ENCODE assay signal across 10 cellular contexts in the genomic region with DNA sequence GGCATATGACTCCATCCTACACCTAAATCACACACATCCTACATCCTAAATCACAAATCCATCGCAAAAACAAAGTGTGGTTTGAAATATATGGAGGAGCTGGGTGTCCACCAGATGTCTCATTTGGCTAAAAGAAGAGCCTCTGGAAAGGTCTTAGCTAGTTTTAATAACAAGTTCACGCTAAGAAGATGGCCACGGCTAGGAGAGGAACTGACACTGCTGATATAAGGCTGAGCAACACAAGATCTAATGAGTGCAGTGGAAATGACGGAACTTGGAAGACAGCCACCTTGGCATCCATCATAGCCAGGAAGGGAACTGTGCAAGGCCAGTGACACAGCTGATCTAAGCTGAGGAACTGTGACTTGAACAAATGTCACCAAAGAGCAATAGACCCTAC. TPM values are rescaled to one million over a fixed set of nuclear protein-coding genes. Genes with fewer than 3 reads are reported as not detected.
DNase-seq lines count a peak whose midpoint lies in the region; ATAC-seq lines count a peak whose summit lies in the region.
"Had no signal": no experiment of that assay in that cellular context is flagged by ENCODE, and none has a peak within 500 bp of the region (broad histone marks: within the 10 kb centered on the region; RNA-seq: fewer than 3 reads in every experiment).

No MANE protein-coding gene starts in this region.

- no peak overlapping the region for H3K27ac Mint-ChIP-seq in activated CD4-positive, alpha-beta T cell treated with anti-CD3 and anti-CD28 coated beads, Interleukin-2, amount 10 ng/mL, durations not matched to agents 7 days and 5 days

- DNase-seq in AG08396 (ENCODE audit: low spot score) (peak; percentile 34), NCI-H1694 treated with DMSO at 0.1 percent for 48 hours (lab: John Stamatoyannopoulos, UW) (peak; percentile 69), mucosa of gallbladder (ENCODE audit: low spot score) (peak; percentile 69), SW 1271 (lab: John Stamatoyannopoulos, UW) (no peak)
- no peak for DNase-seq in activated CD4-positive, alpha-beta T cell treated with anti-CD3 and anti-CD28 coated beads, Interleukin-2, amount 10 ng/mL, durations not matched to agents 7 days and 5 days
- DNase-seq: DND-41, NCI-H1417 had no signal

- no peaks in the 10 kb centered on the region for H3K4me1 Mint-ChIP-seq in activated CD4-positive, alpha-beta T cell treated with anti-CD3 and anti-CD28 coated beads, Interleukin-2, amount 10 ng/mL, durations not matched to agents 7 days and 5 days

- no peaks in the 10 kb centered on the region for H3K36me3 Mint-ChIP-seq in activated CD4-positive, alpha-beta T cell treated with anti-CD3 and anti-CD28 coated beads, Interleukin-2, amount 10 ng/mL, durations not matched to agents 7 days and 5 days (ENCODE audit: low read depth)

- peaks cover 8% of the 10 kb centered on the region for H3K27me3 Mint-ChIP-seq in activated CD4-positive, alpha-beta T cell treated with anti-CD3 and anti-CD28 coated beads, Interleukin-2, amount 10 ng/mL, durations not matched to agents 7 days and 5 days

- ATAC-seq in esophagus mucosa (peak; percentile 37), HG03571 (IDR thresholded peaks at IDR 0.05; ENCODE audit: unreplicated experiment) (no peak), GM21737 (IDR thresholded peaks at IDR 0.05; ENCODE audit: unreplicated experiment) (no peak)

- no peak overlapping the region for H3K4me3 Mint-ChIP-seq in activated CD4-positive, alpha-beta T cell treated with anti-CD3 and anti-CD28 coated beads, Interleukin-2, amount 10 ng/mL, durations not matched to agents 7 days and 5 days

- CTCF ChIA-PET in activated CD4-positive, alpha-beta T cell treated with anti-CD3 and anti-CD28 coated beads, Interleukin-2, amount 10 ng/mL, durations not matched to agents 7 days and 5 days (lab: Charles Lee): no interaction called here

- POLR2A ChIA-PET in activated CD4-positive, alpha-beta T cell treated with anti-CD3 and anti-CD28 coated beads, Interleukin-2, amount 10 ng/mL, durations not matched to agents 7 days and 5 days (lab: Charles Lee): no interaction called here

- H3K9me3 Mint-ChIP-seq in activated CD4-positive, alpha-beta T cell treated with anti-CD3 and anti-CD28 coated beads, Interleukin-2, amount 10 ng/mL, durations not matched to agents 7 days and 5 days: no peaks in the 10 kb centered on the region

RNA-seq across cellular contexts. Expression of gene AGAP1, which starts 60.0 kb away (rescaled TPM):
- total RNA-seq in esophagus mucosa (17.1 TPM), mucosa of gallbladder (44.7 TPM)
- total RNA-seq in activated CD4-positive, alpha-beta T cell treated with anti-CD3 and anti-CD28 coated beads, Interleukin-2, amount 10 ng/mL, durations not matched to agents 7 days and 5 days: under 1 TPM; 0.89 to 0.97 TPM

Comparison
In these comparisons a context has a peak if more than half of its experiments do, and no peak if none do; other contexts are left out.
1. DNase-seq: peak in AG08396 (single experiment), NCI-H1694 treated with DMSO at 0.1 percent for 48 hours (single experiment) and mucosa of gallbladder (single experiment); none in SW 1271 (0 of 2) and activated CD4-positive, alpha-beta T cell treated with anti-CD3 and anti-CD28 coated beads, Interleukin-2, amount 10 ng/mL, durations not matched to agents 7 days and 5 days (single experiment).